1 cellular context compared by ENCODE assay signal in genomic region chr18:45755936-45756335, GRCh38.
A peak's percentile ranks its signal among the peaks of the same experiment; 100 is the strongest.
TF ChIP-seq lines count a peak whose summit lies in the region.

No MANE protein-coding gene starts in this region.

TF ChIP-seq in HEK293, 187 proteins besides CTCF, POLR2A, EP300 and RAD21 (continued from another document):
- TF ChIP-seq, protein P1, sequence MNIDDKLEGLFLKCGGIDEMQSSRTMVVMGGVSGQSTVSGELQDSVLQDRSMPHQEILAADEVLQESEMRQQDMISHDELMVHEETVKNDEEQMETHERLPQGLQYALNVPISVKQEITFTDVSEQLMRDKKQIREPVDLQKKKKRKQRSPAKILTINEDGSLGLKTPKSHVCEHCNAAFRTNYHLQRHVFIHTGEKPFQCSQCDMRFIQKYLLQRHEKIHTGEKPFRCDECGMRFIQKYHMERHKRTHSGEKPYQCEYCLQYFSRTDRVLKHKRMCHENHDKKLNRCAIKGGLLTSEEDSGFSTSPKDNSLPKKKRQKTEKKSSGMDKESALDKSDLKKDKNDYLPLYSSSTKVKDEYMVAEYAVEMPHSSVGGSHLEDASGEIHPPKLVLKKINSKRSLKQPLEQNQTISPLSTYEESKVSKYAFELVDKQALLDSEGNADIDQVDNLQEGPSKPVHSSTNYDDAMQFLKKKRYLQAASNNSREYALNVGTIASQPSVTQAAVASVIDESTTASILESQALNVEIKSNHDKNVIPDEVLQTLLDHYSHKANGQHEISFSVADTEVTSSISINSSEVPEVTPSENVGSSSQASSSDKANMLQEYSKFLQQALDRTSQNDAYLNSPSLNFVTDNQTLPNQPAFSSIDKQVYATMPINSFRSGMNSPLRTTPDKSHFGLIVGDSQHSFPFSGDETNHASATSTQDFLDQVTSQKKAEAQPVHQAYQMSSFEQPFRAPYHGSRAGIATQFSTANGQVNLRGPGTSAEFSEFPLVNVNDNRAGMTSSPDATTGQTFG (tag by site-specific recombination; IDR thresholded peaks at IDR 0.05; ENCODE audit: borderline replicate concordance), result peak; percentile 54; the same call in 1 of the 2 replicates
- TF ChIP-seq ZNF704 (tag by site-specific recombination; IDR thresholded peaks at IDR 0.05), result no peak
- TF ChIP-seq ZNF350 (tag by site-specific recombination; IDR thresholded peaks at IDR 0.05), result peak; percentile 97
- TF ChIP-seq ZNF544 (tag by site-specific recombination; IDR thresholded peaks at IDR 0.05), result peak; percentile 98
- TF ChIP-seq KLF10 (tag by site-specific recombination; IDR thresholded peaks at IDR 0.05), result peak; percentile 79
- peak; percentile 98 for TF ChIP-seq ZNF626 (tag by site-specific recombination; IDR thresholded peaks at IDR 0.05)
- TF ChIP-seq PBX3 (CRISPR knock-in tag; IDR thresholded peaks at IDR 0.05), result no peak
- no peak for TF ChIP-seq ZNF10 (tag by site-specific recombination; IDR thresholded peaks at IDR 0.05)
